Comparison of ENCODE assay signal across 8 cellular contexts in genomic region chr12:7091660-7092228, GRCh38. TPM values are rescaled to one million over a fixed set of nuclear protein-coding genes. Genes with fewer than 3 reads are reported as not detected.
DNase-seq lines count a peak whose midpoint lies in the region; ATAC-seq and TF ChIP-seq lines count a peak whose summit lies in the region.

No MANE protein-coding gene starts in this region.

- peaks cover 6% of the 10 kb centered on the region for H3K4me1 Mint-ChIP-seq in activated CD4-positive, alpha-beta T cell treated with anti-CD3 and anti-CD28 coated beads for 36 hours

- no peak for DNase-seq in activated CD4-positive, alpha-beta T cell treated with anti-CD3 and anti-CD28 coated beads for 36 hours
- DNase-seq in activated CD4-positive, alpha-beta T cell treated with anti-CD3 and anti-CD28 coated beads, Interleukin-2, amount 50 U/mL, for 48 hours = no peak
- DNase-seq in brain microvascular endothelial cell (no peak), lung (ENCODE audit: low spot score) (peak; percentile 51), tibial nerve (ENCODE audit: low spot score in 2 of 2) (no peak), HEK293T (ENCODE audit: extremely low spot score) (no peak)
- no peak for DNase-seq in stimulated activated CD4-positive, alpha-beta T cell treated with anti-CD3 and anti-CD28 coated beads, Interleukin-4, amount 100 ng/mL, for 24 hours

- POLR2A ChIA-PET in activated CD4-positive, alpha-beta T cell treated with anti-CD3 and anti-CD28 coated beads for 36 hours (lab: Charles Lee) = no interaction called here
- POLR2A ChIA-PET in HEK293T (lab: Yijun Ruan, JAX) = interaction anchor here (1.9 kb wide), 1 partner anchor 148 kb away, joined by 5 read pairs; the partner anchor contains the start of genes C12orf57 and RNU7-1

- 29 to 59% methylated on average over 10 of the region's 10 CpGs for WGBS in lung, 2 donors
- 0 to 23% methylated on average over 7 to 10 of the region's 10 CpGs for WGBS in tibial nerve, 2 donors

- TF ChIP-seq EP300 in tibial nerve (IDR thresholded peaks at IDR 0.05) = no peak

- in situ Hi-C loops in brain microvascular endothelial cell (cut with HindIII; ENCODE audit: low pct_ligation_motif_present, low sequenced_read_pairs) = no loop called here

- H3K4me1 ChIP-seq in lung (ENCODE audit: control insufficient read depth in 2 of 2, insufficient read depth in 2 of 2, low read length in 2 of 2) (peaks cover 0 to 17% of the 10 kb centered on the region in 2 donors), tibial nerve (peaks cover 0 to 52% (median 17%) of the 10 kb centered on the region in 4 donors)

- TF ChIP-seq CTCF in brain microvascular endothelial cell (IDR thresholded peaks at IDR 0.05; ENCODE audit: low read depth, low read length, missing control alignments) (no peak), lung (IDR thresholded peaks at IDR 0.05; ENCODE audit: control extremely low read depth, extremely low read depth) (no peak), tibial nerve (IDR thresholded peaks at IDR 0.05) (no peak)

- no peak for TF ChIP-seq POLR2A in tibial nerve (IDR thresholded peaks at IDR 0.05)

- H3K4me3 Mint-ChIP-seq in activated CD4-positive, alpha-beta T cell treated with anti-CD3 and anti-CD28 coated beads for 36 hours = peak overlapping the region; percentile 59

- intact Hi-C loops in activated CD4-positive, alpha-beta T cell treated with anti-CD3 and anti-CD28 coated beads for 36 hours (cut with DNase I, micrococcal nuclease) = loop anchor here (1.0 kb wide), 3 partner anchors 73 to 167 kb away; partner anchors contain the start of genes C12orf57 (in 2 of the 2) and LPCAT3 (in 1 of the 2)

- ATAC-seq in activated CD4-positive, alpha-beta T cell treated with anti-CD3 and anti-CD28 coated beads for 36 hours = no peak
- ATAC-seq in lung (ENCODE audit: insufficient read depth, low FRiP score) (peak; percentile 49), GM18868 (IDR thresholded peaks at IDR 0.05; ENCODE audit: unreplicated experiment) (no peak)

- no peaks in the 10 kb centered on the region for H3K27me3 Mint-ChIP-seq in activated CD4-positive, alpha-beta T cell treated with anti-CD3 and anti-CD28 coated beads for 36 hours

- H3K4me3 ChIP-seq in brain microvascular endothelial cell (ENCODE audit: low read depth, low read length) = peak overlapping the region; percentile 54
- H3K4me3 ChIP-seq in lung = peak overlapping the region; percentile 46
- H3K4me3 ChIP-seq in tibial nerve = peak overlapping the region; percentile 22 to 57 (median 54)

- H3K27me3 ChIP-seq in brain microvascular endothelial cell (replicated peaks) (no peaks in the 10 kb centered on the region), lung (ENCODE audit: control insufficient read depth, insufficient read depth) (no peaks in the 10 kb centered on the region), tibial nerve (no peaks in the 10 kb centered on the region)

- CTCF ChIA-PET in activated CD4-positive, alpha-beta T cell treated with anti-CD3 and anti-CD28 coated beads for 36 hours (lab: Charles Lee) = interaction anchor here (0.7 to 1.6 kb wide), 8 partner anchors 18 to 146 kb away, joined by 3 to 5 read pairs (median 3); partner anchors contain the start of genes C1RL and LPCAT3
- CTCF ChIA-PET in HEK293T (lab: Yijun Ruan, JAX) = interaction anchor here (0.8 to 1.3 kb wide), 3 partner anchors 12 to 147 kb away, joined by 3 to 5 read pairs (median 3); no protein-coding TSS in a partner anchor

- H3K36me3 Mint-ChIP-seq in activated CD4-positive, alpha-beta T cell treated with anti-CD3 and anti-CD28 coated beads for 36 hours (ENCODE audit: low read depth) = no peaks in the 10 kb centered on the region

- H3K27ac ChIP-seq in brain microvascular endothelial cell (no peak overlapping the region), lung (ENCODE audit: low read depth in 1 of 2, low read length in 1 of 2) (peak overlapping the region; percentile 9 to 85), tibial nerve (peak overlapping the region; percentile 40 to 91 (median 81))

- H3K27ac Mint-ChIP-seq in activated CD4-positive, alpha-beta T cell treated with anti-CD3 and anti-CD28 coated beads for 36 hours = peak overlapping the region; percentile 80

- H3K9me3 Mint-ChIP-seq in activated CD4-positive, alpha-beta T cell treated with anti-CD3 and anti-CD28 coated beads for 36 hours (ENCODE audit: low read depth) = no peaks in the 10 kb centered on the region

- H3K36me3 ChIP-seq in brain microvascular endothelial cell (replicated peaks) (no peaks in the 10 kb centered on the region), lung (ENCODE audit: control insufficient read depth in 2 of 2, insufficient read depth in 2 of 2, low read length in 2 of 2) (peaks cover 0 to 10% of the 10 kb centered on the region in 2 donors), tibial nerve (peaks cover 0 to 37% (median 0%) of the 10 kb centered on the region in 3 donors)

- H3K9me3 ChIP-seq in lung (ENCODE audit: control insufficient read depth in 2 of 2, insufficient read depth in 1 of 2, low read length in 1 of 2) (no peaks in the 10 kb centered on the region), tibial nerve (no peaks in the 10 kb centered on the region)

TF ChIP-seq in HEK293T, 16 proteins besides CTCF, POLR2A, EP300 and RAD21:
- TF ChIP-seq BHLHE40 (IDR thresholded peaks at IDR 0.05; ENCODE audit: borderline replicate concordance) (no peak), L3MBTL2 (conservative IDR thresholded peaks at IDR 0.05) (no peak), NFRKB (IDR thresholded peaks at IDR 0.05) (no peak), TARDBP (IDR thresholded peaks at IDR 0.05) (no peak), FOXK2 (IDR thresholded peaks at IDR 0.05) (no peak), HDGF (IDR thresholded peaks at IDR 0.05; ENCODE audit: borderline replicate concordance) (no peak), CTBP1 (IDR thresholded peaks at IDR 0.05; ENCODE audit: borderline replicate concordance) (no peak), ZNF384 (IDR thresholded peaks at IDR 0.05) (no peak), SP1 (IDR thresholded peaks at IDR 0.05) (no peak), FOXM1 (IDR thresholded peaks at IDR 0.05; ENCODE audit: borderline replicate concordance) (no peak), ARNT (IDR thresholded peaks at IDR 0.05) (no peak), SUZ12 (IDR thresholded peaks at IDR 0.05) (no peak), PKNOX1 (IDR thresholded peaks at IDR 0.05) (no peak), LEF1 (IDR thresholded peaks at IDR 0.05; ENCODE audit: borderline replicate concordance) (no peak)

RNA-seq across cellular contexts. Expression of gene C1R, which starts 0.5 kb away (rescaled TPM):
- total RNA-seq in activated CD4-positive, alpha-beta T cell treated with anti-CD3 and anti-CD28 coated beads for 36 hours = 1 to 10 TPM; 1.4 to 2.2 TPM
- total RNA-seq in lung = 100 to 1,000 TPM; 268 to 525 TPM
- 100 to 1,000 TPM; 416 to 452 TPM for polyA plus RNA-seq in lung
- total RNA-seq in tibial nerve = 1,000 to 10,000 TPM in 1 of 4 donors, 100 to 1,000 TPM in 3; 528 to 1,237 (median 593) TPM

RNA-seq across cellular contexts. Expression of gene C1RL, which starts 17.3 kb away (rescaled TPM):
- total RNA-seq in activated CD4-positive, alpha-beta T cell treated with anti-CD3 and anti-CD28 coated beads for 36 hours = 10 to 100 TPM; 17.3 to 18.9 TPM
- total RNA-seq in lung = 100 to 1,000 TPM; 108 to 116 TPM
- 10 to 100 TPM; 60.5 to 65.4 TPM for polyA plus RNA-seq in lung
- total RNA-seq in tibial nerve = 100 to 1,000 TPM; 125 to 214 (median 180) TPM

RNA-seq across cellular contexts. Expression of gene C1S, which starts 31.2 kb away (rescaled TPM):
- total RNA-seq in activated CD4-positive, alpha-beta T cell treated with anti-CD3 and anti-CD28 coated beads for 36 hours = 1 to 10 TPM; 2.4 to 2.8 TPM
- total RNA-seq in lung (100 to 1,000 TPM; 253 to 291 TPM), tibial nerve (1,000 to 10,000 TPM in 1 of 4 donors, 100 to 1,000 TPM in 3; 415 to 1,129 (median 638) TPM)
- 100 to 1,000 TPM; 148 to 252 TPM for polyA plus RNA-seq in lung

RNA-seq across cellular contexts. Expression of gene RBP5, which starts 36.9 kb away (rescaled TPM):
- not detected for total RNA-seq in activated CD4-positive, alpha-beta T cell treated with anti-CD3 and anti-CD28 coated beads for 36 hours
- total RNA-seq in lung = 1 to 10 TPM; 1.9 to 2.7 TPM
- polyA plus RNA-seq in lung = 1 to 10 TPM; 2.0 to 3.3 TPM
- 1 to 10 TPM in 3 of 4 donors, under 1 TPM in 1; 0.78 to 9.9 (median 2.2) TPM for total RNA-seq in tibial nerve

RNA-seq across cellular contexts. Expression of gene CLSTN3, which starts 38.4 kb away (rescaled TPM):
- 10 to 100 TPM; 28.2 to 37.9 TPM for total RNA-seq in activated CD4-positive, alpha-beta T cell treated with anti-CD3 and anti-CD28 coated beads for 36 hours
- total RNA-seq in lung (10 to 100 TPM; 37.8 to 74.2 TPM), tibial nerve (100 to 1,000 TPM in 1 of 4 donors, 10 to 100 TPM in 3; 40.0 to 112 (median 79.6) TPM)
- 10 to 100 TPM; 30.8 to 36.3 TPM for polyA plus RNA-seq in lung

Comparison
In these comparisons a context has a peak if more than half of its experiments do, and no peak if none do; other contexts are left out.
1. RNA of gene C1R, which starts 0.5 kb away (total RNA-seq): 528 to 1,237 TPM in tibial nerve and 268 to 525 TPM in lung; 1.4 to 2.2 TPM in activated CD4-positive, alpha-beta T cell treated with anti-CD3 and anti-CD28 coated beads for 36 hours; every median in the first group is over 10 times any median in the second.
2. RNA of gene C1RL, which starts 17.3 kb away (total RNA-seq): 125 to 214 TPM in tibial nerve and 108 to 116 TPM in lung; 17.3 to 18.9 TPM in activated CD4-positive, alpha-beta T cell treated with anti-CD3 and anti-CD28 coated beads for 36 hours; every median in the first group is over 4 times any median in the second.
3. RNA of gene C1S, which starts 31.2 kb away (total RNA-seq): 415 to 1,129 TPM in tibial nerve and 253 to 291 TPM in lung; 2.4 to 2.8 TPM in activated CD4-positive, alpha-beta T cell treated with anti-CD3 and anti-CD28 coated beads for 36 hours; every median in the first group is over 10 times any median in the second.
4. Peak in every context shown above with its lines, with median percentiles within 50 percentile points of each other: H3K4me3 ChIP-seq.